In genomic region chr14:102258136-102258535, GRCh38 we compare ENCODE assay signal across 20 cellular contexts. TPM values are rescaled to one million over a fixed set of nuclear protein-coding genes. Genes with fewer than 3 reads are reported as not detected.
DNase-seq lines count a peak whose midpoint lies in the region; ATAC-seq and TF ChIP-seq lines count a peak whose summit lies in the region.
"Had no signal": no experiment of that assay in that cellular context is flagged by ENCODE, and none has a peak within 500 bp of the region (broad histone marks: within the 10 kb centered on the region; RNA-seq: fewer than 3 reads in every experiment).

No MANE protein-coding gene starts in this region.

- no peak overlapping the region for H3K4me3 ChIP-seq in HEK293 (ENCODE audit: low read depth, low read length)
- no peak overlapping the region for H3K4me3 ChIP-seq in IMR-90 (ENCODE audit: insufficient read depth, low read depth, low read length)
- no peak overlapping the region for H3K4me3 ChIP-seq in mesenchymal stem cell (ENCODE audit: insufficient read depth in 1 of 2, low read depth in 1 of 2, low read length in 2 of 2)
- H3K4me3 ChIP-seq in upper lobe of right lung: no peak overlapping the region
- no peak overlapping the region for H3K4me3 ChIP-seq in OCI-LY7 (ENCODE audit: low read depth, low read length, poor library complexity, severe bottlenecking)
- H3K4me3 ChIP-seq: BLaER1, GM12878, HAP-1 had no signal

- BruUV-seq in IMR-90 (replicated peaks; lab: Mats Ljungman, UMichigan) (no TSS peak), OCI-LY7 (replicated peaks; lab: Mats Ljungman, UMichigan) (no TSS peak)

- H4K91ac ChIP-seq in IMR-90 (ENCODE audit: insufficient read depth, low read depth, low read length) (0 out of 2 replicates have a peak overlapping the region, but pooled peaks have one; percentile 44), mesenchymal stem cell (ENCODE audit: low read length) (no peak overlapping the region)

- H3K4me1 Mint-ChIP-seq in chondrocyte (ENCODE audit: low read depth): peaks cover 13% of the 10 kb centered on the region
- H3K4me1 Mint-ChIP-seq: B cell; CD4-positive, CD25-positive, alpha-beta regulatory T cell had no signal

- no peak for DNase-seq in IMR-90
- no peak for DNase-seq in mesenchymal stem cell
- DNase-seq in upper lobe of right lung: peak; percentile 21
- no peak for DNase-seq in chondrocyte (ENCODE audit: low spot score)
- DNase-seq in OCI-LY7 (ENCODE audit: low spot score): no peak
- DNase-seq in activated CD4-positive, CD25-positive, alpha-beta regulatory T cell (lab: John Stamatoyannopoulos, UW): no peak
- DNase-seq: Caco-2; CD4-positive, CD25-positive, alpha-beta regulatory T cell; CD8-positive, alpha-beta T cell; DMS 273 treated with DMSO at 0.1 percent for 48 hours; DMS79; EL; GDM1; GOT3 had no signal

- no peak overlapping the region for H2BK12ac ChIP-seq in mesenchymal stem cell (ENCODE audit: low read length in 2 of 2)

- no peaks in the 10 kb centered on the region for H3K27me3 Mint-ChIP-seq in chondrocyte (ENCODE audit: low read depth)
- H3K27me3 Mint-ChIP-seq: CD4-positive, CD25-positive, alpha-beta regulatory T cell had no signal

- H2AFZ ChIP-seq in IMR-90 (replicated peaks; ENCODE audit: low read length, poor library complexity): no peak overlapping the region
- H2AFZ ChIP-seq in mesenchymal stem cell (ENCODE audit: low read depth, low read length): no peak overlapping the region
- no peak overlapping the region for H2AFZ ChIP-seq in OCI-LY7 (ENCODE audit: low read length)

- no peak overlapping the region for H3K27ac ChIP-seq in HEK293 (ENCODE audit: extremely low read depth, low read depth, low read length)
- no peak overlapping the region for H3K27ac ChIP-seq in IMR-90 (ENCODE audit: insufficient read depth, low read length)
- no peak overlapping the region for H3K27ac ChIP-seq in mesenchymal stem cell (ENCODE audit: low read length, poor library complexity, severe bottlenecking)
- H3K27ac ChIP-seq in upper lobe of right lung: no peak overlapping the region
- H3K27ac ChIP-seq in OCI-LY7 (ENCODE audit: low read depth, low read length, poor library complexity, severe bottlenecking): no peak overlapping the region
- H3K27ac ChIP-seq: BLaER1, C4-2B had no signal

- WGBS in IMR-90 (ENCODE audit: extremely low coverage in 2 of 2, insufficient read length in 1 of 2), 2 experiments: 96% methylated on average over 5 of the region's 6 CpGs; no CpG with 5 or more reads in 1 of the 2 experiments
- WGBS in mesenchymal stem cell: 95% methylated on average over 6 of the region's 6 CpGs

- intact Hi-C loops in IMR-90 (cut with micrococcal nuclease): no loop called here
- intact Hi-C loops in upper lobe of right lung (cut with DNase I): no loop called here
- intact Hi-C loops in OCI-LY7 (cut with micrococcal nuclease; ENCODE audit: unreplicated experiment): no loop called here

- ATAC-seq in IMR-90 (ENCODE audit: low read depth): no peak
- no peak for ATAC-seq in upper lobe of right lung
- ATAC-seq: CD8-positive, alpha-beta T cell; GM12878 had no signal

- H4K20me1 ChIP-seq in IMR-90 (ENCODE audit: insufficient read depth, low read length): no peaks in the 10 kb centered on the region
- no peaks in the 10 kb centered on the region for H4K20me1 ChIP-seq in OCI-LY7 (ENCODE audit: insufficient read depth, low read length)
- H4K20me1 ChIP-seq: BLaER1 had no signal

- H2BK120ac ChIP-seq in IMR-90 (ENCODE audit: low read depth, low read length) (peak overlapping the region; percentile 53; the same call in 1 of the 2 replicates), mesenchymal stem cell (ENCODE audit: low read depth, low read length) (no peak overlapping the region)

- H3K9me1 ChIP-seq in IMR-90 (ENCODE audit: insufficient read depth, low read length): peaks cover 17% of the 10 kb centered on the region

- H3K4ac ChIP-seq in IMR-90 (ENCODE audit: low read depth, low read length) (peak overlapping the region; percentile 70; the same call in 1 of the 2 replicates), mesenchymal stem cell (ENCODE audit: low read depth in 1 of 2, low read length in 2 of 2) (no peak overlapping the region)

- H3K79me2 ChIP-seq in OCI-LY7 (ENCODE audit: insufficient read depth, low read depth, low read length): no peaks in the 10 kb centered on the region

- H3K9me3 ChIP-seq in HEK293 (ENCODE audit: control insufficient read depth, insufficient read depth, low read depth, low read length) (no peaks in the 10 kb centered on the region), IMR-90 (ENCODE audit: control insufficient read depth, insufficient read depth, low read length) (no peaks in the 10 kb centered on the region), mesenchymal stem cell (ENCODE audit: control insufficient read depth, low read length) (no peaks in the 10 kb centered on the region), upper lobe of right lung (no peaks in the 10 kb centered on the region), OCI-LY7 (ENCODE audit: low read length) (no peaks in the 10 kb centered on the region)
- H3K9me3 ChIP-seq: BLaER1, Caco-2, HAP-1 had no signal

- H3K9me2 ChIP-seq in OCI-LY7 (ENCODE audit: insufficient read depth, low read length): no peaks in the 10 kb centered on the region

- H3K27ac Mint-ChIP-seq in chondrocyte (ENCODE audit: unreplicated experiment): no peak overlapping the region
- H3K27ac Mint-ChIP-seq: B cell; CD4-positive, CD25-positive, alpha-beta regulatory T cell; CD8-positive, alpha-beta T cell had no signal

- CTCF ChIA-PET in HEK293 (lab: Yijun Ruan, JAX): interaction anchor here (0.7 kb wide), 1 partner anchor 831 kb away, joined by 3 read pairs; no protein-coding TSS in a partner anchor
- CTCF ChIA-PET in IMR-90 (lab: Yijun Ruan, JAX): no interaction called here
- CTCF ChIA-PET in OCI-LY7 (lab: Charles Lee; ENCODE audit: unreplicated experiment): no interaction called here

- H2AK5ac ChIP-seq in IMR-90 (ENCODE audit: low read depth, low read length): peak overlapping the region; percentile 58; the same call in 1 of the 2 replicates
- H2AK5ac ChIP-seq in mesenchymal stem cell (ENCODE audit: low read length, severe bottlenecking): peak overlapping the region; percentile 5

- no peak overlapping the region for H3K23ac ChIP-seq in IMR-90 (ENCODE audit: low read depth, low read length)
- no peak overlapping the region for H3K23ac ChIP-seq in mesenchymal stem cell (ENCODE audit: low read length in 2 of 2)

- H2BK15ac ChIP-seq in IMR-90 (ENCODE audit: low read depth, low read length) (peak overlapping the region; percentile 67; the same call in 1 of the 3 replicates), mesenchymal stem cell (ENCODE audit: low read depth, poor library complexity, severe bottlenecking) (no peak overlapping the region)

- in situ Hi-C loops in IMR-90 (cut with MboI; ENCODE audit: low sequenced_read_pairs): no loop called here

- H3K56ac ChIP-seq in IMR-90 (ENCODE audit: extremely low read depth, insufficient read depth, low read length): no peak overlapping the region

- H3K14ac ChIP-seq in IMR-90 (replicated peaks; ENCODE audit: low read depth, low read length): no peak overlapping the region; the same call in 1 of the 2 replicates
- H3K14ac ChIP-seq in mesenchymal stem cell (ENCODE audit: low read length in 2 of 2): no peak overlapping the region

- H3K36me3 Mint-ChIP-seq in chondrocyte (ENCODE audit: low read depth): no peaks in the 10 kb centered on the region
- H3K36me3 Mint-ChIP-seq: CD4-positive, CD25-positive, alpha-beta regulatory T cell; CD8-positive, alpha-beta T cell had no signal

- H3K36me3 ChIP-seq in HEK293 (ENCODE audit: control insufficient read depth in 2 of 2, insufficient read depth in 1 of 2, low read length in 2 of 2): no peaks in the 10 kb centered on the region
- no peaks in the 10 kb centered on the region for H3K36me3 ChIP-seq in IMR-90 (ENCODE audit: control insufficient read depth, insufficient read depth, low read length)
- H3K36me3 ChIP-seq in mesenchymal stem cell (ENCODE audit: control insufficient read depth in 1 of 2, insufficient read depth in 2 of 2, low read depth in 1 of 2, low read length in 2 of 2): peaks cover 0 to 1% of the 10 kb centered on the region in 2 experiments
- peaks cover 2% of the 10 kb centered on the region for H3K36me3 ChIP-seq in upper lobe of right lung
- H3K36me3 ChIP-seq in OCI-LY7 (ENCODE audit: insufficient read depth, low read length): no peaks in the 10 kb centered on the region
- H3K36me3 ChIP-seq: BLaER1, HAP-1 had no signal

- no peak for TF ChIP-seq RAD21 in IMR-90 (IDR thresholded peaks at IDR 0.05; ENCODE audit: low read length)

- TF ChIP-seq POLR2A in IMR-90 (IDR thresholded peaks at IDR 0.05; ENCODE audit: low read depth, low read length): no peak

- H2BK5ac ChIP-seq in IMR-90 (ENCODE audit: low read depth, low read length, poor library complexity, severe bottlenecking): no peak overlapping the region
- H2BK5ac ChIP-seq in mesenchymal stem cell (ENCODE audit: low read depth, low read length, poor library complexity, severe bottlenecking): no peak overlapping the region

- peak overlapping the region in 1 of 2 experiments; percentile 25; a peak in 1 of 4 replicates for H4K8ac ChIP-seq in IMR-90 (ENCODE audit: low read depth in 2 of 2, low read length in 2 of 2)
- H4K8ac ChIP-seq in mesenchymal stem cell (ENCODE audit: low read length): no peak overlapping the region

- H3K27me3 ChIP-seq in IMR-90 (ENCODE audit: control insufficient read depth, insufficient read depth, low read length) (no peaks in the 10 kb centered on the region), mesenchymal stem cell (ENCODE audit: control insufficient read depth in 1 of 2, insufficient read depth in 1 of 2, low read length in 2 of 2) (no peaks in the 10 kb centered on the region), upper lobe of right lung (no peaks in the 10 kb centered on the region)
- H3K27me3 ChIP-seq: BLaER1 had no signal

- TF ChIP-seq CTCF in HEK293 (tag by site-specific recombination; IDR thresholded peaks at IDR 0.05): no peak
- TF ChIP-seq CTCF in IMR-90 (conservative IDR thresholded peaks at IDR 0.05; ENCODE audit: low read depth, low read length): no peak
- no peak for TF ChIP-seq CTCF in upper lobe of right lung (IDR thresholded peaks at IDR 0.05)
- TF ChIP-seq CTCF in chondrocyte (IDR thresholded peaks at IDR 0.05): no peak
- no peak for TF ChIP-seq CTCF in OCI-LY7 (conservative IDR thresholded peaks at IDR 0.05; ENCODE audit: low read length)

- no peak overlapping the region for H3K9ac ChIP-seq in IMR-90 (ENCODE audit: low read depth, low read length)
- no peak overlapping the region for H3K9ac ChIP-seq in mesenchymal stem cell (ENCODE audit: low read length)
- H3K9ac ChIP-seq: BLaER1 had no signal

- H3K79me1 ChIP-seq in IMR-90 (ENCODE audit: low read depth in 1 of 2, low read length in 2 of 2): peaks cover 4 to 5% of the 10 kb centered on the region in 2 experiments; a peak in 2 of 4 replicates
- no peaks in the 10 kb centered on the region for H3K79me1 ChIP-seq in mesenchymal stem cell (replicated peaks; ENCODE audit: low read length, poor library complexity, severe bottlenecking)

- H4K5ac ChIP-seq in IMR-90 (ENCODE audit: low read depth, low read length): peak overlapping the region; percentile 12; the same call in 1 of the 2 replicates

- H3K4me2 ChIP-seq in IMR-90 (ENCODE audit: low read depth, low read length): no peak overlapping the region
- no peak overlapping the region for H3K4me2 ChIP-seq in mesenchymal stem cell (ENCODE audit: low read length, poor library complexity, severe bottlenecking)
- H3K4me2 ChIP-seq in OCI-LY7 (ENCODE audit: low read length): no peak overlapping the region
- H3K4me2 ChIP-seq: BLaER1 had no signal

- peak overlapping the region; percentile 62; the same call in 1 of the 2 replicates for H2BK20ac ChIP-seq in IMR-90 (ENCODE audit: low read depth, low read length)

- H3K4me1 ChIP-seq in HEK293 (ENCODE audit: control insufficient read depth, insufficient read depth, low read length) (no peaks in the 10 kb centered on the region; the same call in 1 of the 2 replicates), IMR-90 (ENCODE audit: control insufficient read depth, insufficient read depth, low read length) (peaks cover 22% of the 10 kb centered on the region), mesenchymal stem cell (ENCODE audit: control insufficient read depth, insufficient read depth, low read depth, low read length) (peaks cover 8% of the 10 kb centered on the region), upper lobe of right lung (no peaks in the 10 kb centered on the region), OCI-LY7 (ENCODE audit: insufficient read depth, low read length, poor library complexity, severe bottlenecking) (no peaks in the 10 kb centered on the region)
- H3K4me1 ChIP-seq: Caco-2 had no signal

- H3K18ac ChIP-seq in IMR-90 (ENCODE audit: low read depth, low read length) (no peak overlapping the region; the same call in 1 of the 2 replicates), mesenchymal stem cell (ENCODE audit: low read depth in 1 of 2, low read length in 2 of 2) (no peak overlapping the region)

- dilution Hi-C loops in IMR-90 (cut with HindIII; ENCODE audit: low sequenced_read_pairs, unreplicated experiment): no loop called here

- POLR2A ChIA-PET in HEK293 (lab: Yijun Ruan, JAX): no interaction called here
- POLR2A ChIA-PET in IMR-90 (lab: Charles Lee; ENCODE audit: unreplicated experiment): no interaction called here
- POLR2A ChIA-PET in OCI-LY7 (lab: Charles Lee): interaction anchor here (0.7 kb wide), 1 partner anchor 63 kb away, joined by 3 read pairs; no protein-coding TSS in a partner anchor

- no peaks in the 10 kb centered on the region for H3K9me3 Mint-ChIP-seq in chondrocyte (ENCODE audit: low read depth)
- H3K9me3 Mint-ChIP-seq: CD4-positive, CD25-positive, alpha-beta regulatory T cell; CD8-positive, alpha-beta T cell had no signal

- no peak overlapping the region for H3K4me3 Mint-ChIP-seq in chondrocyte (ENCODE audit: unreplicated experiment)
- H3K4me3 Mint-ChIP-seq: B cell; CD8-positive, alpha-beta T cell had no signal

- H2AK9ac ChIP-seq in IMR-90 (replicated peaks; ENCODE audit: low read depth, low read length, poor library complexity): no peak overlapping the region

RNA-seq across cellular contexts. Expression of gene MOK, which starts 46.8 kb away (rescaled TPM):
- total RNA-seq in IMR-90 (2012; rRNA removed) (16.8 and 24.4 TPM in 2 replicates), upper lobe of right lung (6.3 TPM), chondrocyte (3.8 to 10.1 TPM (median 4.5 TPM) in 3 replicates), OCI-LY7 (2022) (2.2 and 4.3 TPM in 2 replicates)
- polyA plus RNA-seq in IMR-90 (2012; rRNA removed): 48.1 and 48.5 TPM in 2 replicates
- 22.5 and 28.2 TPM in 2 replicates for polyA plus RNA-seq in IMR-90 (2012; cell fraction: cytosol; rRNA removed)
- 188 and 260 TPM in 2 replicates for polyA plus RNA-seq in IMR-90 (2012; cell fraction: nucleus; rRNA removed; ENCODE audit: low replicate concordance)
- polyA plus RNA-seq in mesenchymal stem cell (2013, experiment 1 of 2): 6.9 TPM
- polyA plus RNA-seq in mesenchymal stem cell (2013, experiment 2 of 2): 7.7 TPM
- 3.7 and 4.0 TPM in 2 replicates for total RNA-seq in OCI-LY7 (2014; rRNA removed; shearing (Covaris generic))
